Comparison of ENCODE assay signal across 1 cellular context in the genomic region with DNA sequence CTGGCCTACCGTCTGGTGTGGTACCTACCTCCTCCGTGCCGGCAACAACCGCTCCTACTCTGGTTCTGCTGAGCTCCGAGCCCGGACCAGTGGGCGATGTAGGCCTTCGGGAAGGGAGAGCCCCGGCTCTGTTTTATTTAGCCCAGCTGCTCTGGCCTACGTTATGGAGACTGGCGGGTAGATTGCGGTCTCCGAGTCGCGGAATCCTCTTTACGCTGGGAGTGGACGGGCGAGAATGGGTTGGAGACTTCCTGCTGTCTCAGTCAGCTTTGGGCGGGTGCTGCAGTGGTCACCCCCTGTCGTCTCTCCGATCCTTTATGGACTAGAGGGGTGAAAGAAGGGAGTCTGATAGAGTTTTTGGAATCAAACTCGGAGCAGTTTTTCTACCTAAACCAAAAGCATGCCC.
A peak's percentile ranks its signal among the peaks of the same experiment; 100 is the strongest.
TF ChIP-seq lines count a peak whose summit lies in the region.

No MANE protein-coding gene starts in this region.

TF ChIP-seq in K562, 482 proteins besides CTCF, POLR2A, EP300 and RAD21 (continued from another document and continues in another):
- TF ChIP-seq, protein P1, sequence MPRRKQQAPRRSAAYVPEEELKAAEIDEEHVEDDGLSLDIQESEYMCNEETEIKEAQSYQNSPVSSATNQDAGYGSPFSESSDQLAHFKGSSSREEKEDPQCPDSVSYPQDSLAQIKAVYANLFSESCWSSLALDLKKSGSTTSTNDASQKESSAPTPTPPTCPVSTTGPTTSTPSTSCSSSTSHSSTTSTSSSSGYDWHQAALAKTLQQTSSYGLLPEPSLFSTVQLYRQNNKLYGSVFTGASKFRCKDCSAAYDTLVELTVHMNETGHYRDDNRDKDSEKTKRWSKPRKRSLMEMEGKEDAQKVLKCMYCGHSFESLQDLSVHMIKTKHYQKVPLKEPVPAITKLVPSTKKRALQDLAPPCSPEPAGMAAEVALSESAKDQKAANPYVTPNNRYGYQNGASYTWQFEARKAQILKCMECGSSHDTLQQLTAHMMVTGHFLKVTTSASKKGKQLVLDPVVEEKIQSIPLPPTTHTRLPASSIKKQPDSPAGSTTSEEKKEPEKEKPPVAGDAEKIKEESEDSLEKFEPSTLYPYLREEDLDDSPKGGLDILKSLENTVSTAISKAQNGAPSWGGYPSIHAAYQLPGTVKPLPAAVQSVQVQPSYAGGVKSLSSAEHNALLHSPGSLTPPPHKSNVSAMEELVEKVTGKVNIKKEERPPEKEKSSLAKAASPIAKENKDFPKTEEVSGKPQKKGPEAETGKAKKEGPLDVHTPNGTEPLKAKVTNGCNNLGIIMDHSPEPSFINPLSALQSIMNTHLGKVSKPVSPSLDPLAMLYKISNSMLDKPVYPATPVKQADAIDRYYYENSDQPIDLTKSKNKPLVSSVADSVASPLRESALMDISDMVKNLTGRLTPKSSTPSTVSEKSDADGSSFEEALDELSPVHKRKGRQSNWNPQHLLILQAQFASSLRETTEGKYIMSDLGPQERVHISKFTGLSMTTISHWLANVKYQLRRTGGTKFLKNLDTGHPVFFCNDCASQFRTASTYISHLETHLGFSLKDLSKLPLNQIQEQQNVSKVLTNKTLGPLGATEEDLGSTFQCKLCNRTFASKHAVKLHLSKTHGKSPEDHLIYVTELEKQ (CRISPR knock-in tag; IDR thresholded peaks at IDR 0.05) = no peak
- TF ChIP-seq U2AF1 (optimal IDR thresholded peaks at IDR 0.05; ENCODE audit: low read depth, low read length) = no peak
- TF ChIP-seq NR4A1 (CRISPR knock-in tag; IDR thresholded peaks at IDR 0.05) = peak; percentile 85
- no peak for TF ChIP-seq NR4A1 (tag; IDR thresholded peaks at IDR 0.05)
- no peak for TF ChIP-seq CHAMP1 (IDR thresholded peaks at IDR 0.05)
- TF ChIP-seq ZNF175 (CRISPR knock-in tag; IDR thresholded peaks at IDR 0.05; ENCODE audit: low read depth) = no peak
- TF ChIP-seq NFIX (CRISPR knock-in tag; IDR thresholded peaks at IDR 0.05; ENCODE audit: low read depth) = no peak
- TF ChIP-seq, protein P2, sequence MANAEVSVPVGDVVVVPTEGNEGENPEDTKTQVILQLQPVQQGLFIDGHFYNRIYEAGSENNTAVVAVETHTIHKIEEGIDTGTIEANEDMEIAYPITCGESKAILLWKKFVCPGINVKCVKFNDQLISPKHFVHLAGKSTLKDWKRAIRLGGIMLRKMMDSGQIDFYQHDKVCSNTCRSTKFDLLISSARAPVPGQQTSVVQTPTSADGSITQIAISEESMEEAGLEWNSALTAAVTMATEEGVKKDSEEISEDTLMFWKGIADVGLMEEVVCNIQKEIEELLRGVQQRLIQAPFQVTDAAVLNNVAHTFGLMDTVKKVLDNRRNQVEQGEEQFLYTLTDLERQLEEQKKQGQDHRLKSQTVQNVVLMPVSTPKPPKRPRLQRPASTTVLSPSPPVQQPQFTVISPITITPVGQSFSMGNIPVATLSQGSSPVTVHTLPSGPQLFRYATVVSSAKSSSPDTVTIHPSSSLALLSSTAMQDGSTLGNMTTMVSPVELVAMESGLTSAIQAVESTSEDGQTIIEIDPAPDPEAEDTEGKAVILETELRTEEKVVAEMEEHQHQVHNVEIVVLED (CRISPR knock-in tag; IDR thresholded peaks at IDR 0.05) = no peak
- TF ChIP-seq RNF2 (IDR thresholded peaks at IDR 0.05) = peak; percentile 37; the same call in 1 of the 2 replicates
- 0 out of 2 replicates have a peak, but pooled peaks have one; percentile 13 for TF ChIP-seq XRCC5 (IDR thresholded peaks at IDR 0.05; ENCODE audit: low read depth, low read length)
- no peak for TF ChIP-seq ZNF133 (CRISPR knock-in tag; IDR thresholded peaks at IDR 0.05)
- TF ChIP-seq EHMT2 (IDR thresholded peaks at IDR 0.05) = no peak
- TF ChIP-seq ZNF76 (CRISPR knock-in tag; IDR thresholded peaks at IDR 0.05; ENCODE audit: borderline replicate concordance) = no peak; the same call in 1 of the 2 replicates
- no peak; the same call in 1 of the 2 replicates for TF ChIP-seq CBX1 (IDR thresholded peaks at IDR 0.05; ENCODE audit: low read depth)
- no peak for TF ChIP-seq RFX1 (IDR thresholded peaks at IDR 0.05)
- no peak for TF ChIP-seq KLF6 (CRISPR knock-in tag; IDR thresholded peaks at IDR 0.05; ENCODE audit: borderline replicate concordance)
- TF ChIP-seq NCOA1 (IDR thresholded peaks at IDR 0.05; ENCODE audit: low read depth) = peak; percentile 48; the same call in 1 of the 2 replicates
- TF ChIP-seq ZNF174 (CRISPR knock-in tag; IDR thresholded peaks at IDR 0.05) = no peak
- no peak for TF ChIP-seq POU5F1 (IDR thresholded peaks at IDR 0.05; ENCODE audit: borderline replicate concordance, low read depth, low read length, partially characterized antibody)
- TF ChIP-seq ARID3A (IDR thresholded peaks at IDR 0.05; ENCODE audit: borderline replicate concordance, low read depth, low read length) = no peak
- TF ChIP-seq ZFX (CRISPR knock-in tag; IDR thresholded peaks at IDR 0.05) = 0 out of 2 replicates have a peak, but pooled peaks have one; percentile 25
- no peak for TF ChIP-seq E2F8 (IDR thresholded peaks at IDR 0.05; ENCODE audit: low read depth, partially characterized antibody)
- TF ChIP-seq, protein P3, sequence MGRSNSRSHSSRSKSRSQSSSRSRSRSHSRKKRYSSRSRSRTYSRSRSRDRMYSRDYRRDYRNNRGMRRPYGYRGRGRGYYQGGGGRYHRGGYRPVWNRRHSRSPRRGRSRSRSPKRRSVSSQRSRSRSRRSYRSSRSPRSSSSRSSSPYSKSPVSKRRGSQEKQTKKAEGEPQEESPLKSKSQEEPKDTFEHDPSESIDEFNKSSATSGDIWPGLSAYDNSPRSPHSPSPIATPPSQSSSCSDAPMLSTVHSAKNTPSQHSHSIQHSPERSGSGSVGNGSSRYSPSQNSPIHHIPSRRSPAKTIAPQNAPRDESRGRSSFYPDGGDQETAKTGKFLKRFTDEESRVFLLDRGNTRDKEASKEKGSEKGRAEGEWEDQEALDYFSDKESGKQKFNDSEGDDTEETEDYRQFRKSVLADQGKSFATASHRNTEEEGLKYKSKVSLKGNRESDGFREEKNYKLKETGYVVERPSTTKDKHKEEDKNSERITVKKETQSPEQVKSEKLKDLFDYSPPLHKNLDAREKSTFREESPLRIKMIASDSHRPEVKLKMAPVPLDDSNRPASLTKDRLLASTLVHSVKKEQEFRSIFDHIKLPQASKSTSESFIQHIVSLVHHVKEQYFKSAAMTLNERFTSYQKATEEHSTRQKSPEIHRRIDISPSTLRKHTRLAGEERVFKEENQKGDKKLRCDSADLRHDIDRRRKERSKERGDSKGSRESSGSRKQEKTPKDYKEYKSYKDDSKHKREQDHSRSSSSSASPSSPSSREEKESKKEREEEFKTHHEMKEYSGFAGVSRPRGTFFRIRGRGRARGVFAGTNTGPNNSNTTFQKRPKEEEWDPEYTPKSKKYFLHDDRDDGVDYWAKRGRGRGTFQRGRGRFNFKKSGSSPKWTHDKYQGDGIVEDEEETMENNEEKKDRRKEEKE (IDR thresholded peaks at IDR 0.05; ENCODE audit: borderline replicate concordance in 1 of 2, control insufficient read depth in 1 of 2, low read depth in 2 of 2, low read length in 1 of 2) = no peak; a peak in 1 of 4 replicates
- no peak for TF ChIP-seq MYNN (IDR thresholded peaks at IDR 0.05)
- TF ChIP-seq MYNN (CRISPR knock-in tag; IDR thresholded peaks at IDR 0.05) = no peak
- TF ChIP-seq ZNF316 (IDR thresholded peaks at IDR 0.05) = no peak
- no peak for TF ChIP-seq ZFP30 (CRISPR knock-in tag; IDR thresholded peaks at IDR 0.05; ENCODE audit: borderline replicate concordance)
- TF ChIP-seq LCOR (CRISPR knock-in tag; IDR thresholded peaks at IDR 0.05) = no peak
- TF ChIP-seq, protein P4, sequence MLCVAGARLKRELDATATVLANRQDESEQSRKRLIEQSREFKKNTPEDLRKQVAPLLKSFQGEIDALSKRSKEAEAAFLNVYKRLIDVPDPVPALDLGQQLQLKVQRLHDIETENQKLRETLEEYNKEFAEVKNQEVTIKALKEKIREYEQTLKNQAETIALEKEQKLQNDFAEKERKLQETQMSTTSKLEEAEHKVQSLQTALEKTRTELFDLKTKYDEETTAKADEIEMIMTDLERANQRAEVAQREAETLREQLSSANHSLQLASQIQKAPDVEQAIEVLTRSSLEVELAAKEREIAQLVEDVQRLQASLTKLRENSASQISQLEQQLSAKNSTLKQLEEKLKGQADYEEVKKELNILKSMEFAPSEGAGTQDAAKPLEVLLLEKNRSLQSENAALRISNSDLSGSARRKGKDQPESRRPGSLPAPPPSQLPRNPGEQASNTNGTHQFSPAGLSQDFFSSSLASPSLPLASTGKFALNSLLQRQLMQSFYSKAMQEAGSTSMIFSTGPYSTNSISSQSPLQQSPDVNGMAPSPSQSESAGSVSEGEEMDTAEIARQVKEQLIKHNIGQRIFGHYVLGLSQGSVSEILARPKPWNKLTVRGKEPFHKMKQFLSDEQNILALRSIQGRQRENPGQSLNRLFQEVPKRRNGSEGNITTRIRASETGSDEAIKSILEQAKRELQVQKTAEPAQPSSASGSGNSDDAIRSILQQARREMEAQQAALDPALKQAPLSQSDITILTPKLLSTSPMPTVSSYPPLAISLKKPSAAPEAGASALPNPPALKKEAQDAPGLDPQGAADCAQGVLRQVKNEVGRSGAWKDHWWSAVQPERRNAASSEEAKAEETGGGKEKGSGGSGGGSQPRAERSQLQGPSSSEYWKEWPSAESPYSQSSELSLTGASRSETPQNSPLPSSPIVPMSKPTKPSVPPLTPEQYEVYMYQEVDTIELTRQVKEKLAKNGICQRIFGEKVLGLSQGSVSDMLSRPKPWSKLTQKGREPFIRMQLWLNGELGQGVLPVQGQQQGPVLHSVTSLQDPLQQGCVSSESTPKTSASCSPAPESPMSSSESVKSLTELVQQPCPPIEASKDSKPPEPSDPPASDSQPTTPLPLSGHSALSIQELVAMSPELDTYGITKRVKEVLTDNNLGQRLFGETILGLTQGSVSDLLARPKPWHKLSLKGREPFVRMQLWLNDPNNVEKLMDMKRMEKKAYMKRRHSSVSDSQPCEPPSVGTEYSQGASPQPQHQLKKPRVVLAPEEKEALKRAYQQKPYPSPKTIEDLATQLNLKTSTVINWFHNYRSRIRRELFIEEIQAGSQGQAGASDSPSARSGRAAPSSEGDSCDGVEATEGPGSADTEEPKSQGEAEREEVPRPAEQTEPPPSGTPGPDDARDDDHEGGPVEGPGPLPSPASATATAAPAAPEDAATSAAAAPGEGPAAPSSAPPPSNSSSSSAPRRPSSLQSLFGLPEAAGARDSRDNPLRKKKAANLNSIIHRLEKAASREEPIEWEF (CRISPR knock-in tag; IDR thresholded peaks at IDR 0.05) = no peak
- TF ChIP-seq NFE2L1 (tag; IDR thresholded peaks at IDR 0.05; ENCODE audit: borderline replicate concordance, low read depth) = no peak
- no peak for TF ChIP-seq ZNF140 (CRISPR knock-in tag; IDR thresholded peaks at IDR 0.05)
- TF ChIP-seq, protein P5, sequence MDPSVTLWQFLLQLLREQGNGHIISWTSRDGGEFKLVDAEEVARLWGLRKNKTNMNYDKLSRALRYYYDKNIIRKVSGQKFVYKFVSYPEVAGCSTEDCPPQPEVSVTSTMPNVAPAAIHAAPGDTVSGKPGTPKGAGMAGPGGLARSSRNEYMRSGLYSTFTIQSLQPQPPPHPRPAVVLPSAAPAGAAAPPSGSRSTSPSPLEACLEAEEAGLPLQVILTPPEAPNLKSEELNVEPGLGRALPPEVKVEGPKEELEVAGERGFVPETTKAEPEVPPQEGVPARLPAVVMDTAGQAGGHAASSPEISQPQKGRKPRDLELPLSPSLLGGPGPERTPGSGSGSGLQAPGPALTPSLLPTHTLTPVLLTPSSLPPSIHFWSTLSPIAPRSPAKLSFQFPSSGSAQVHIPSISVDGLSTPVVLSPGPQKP (CRISPR knock-in tag; IDR thresholded peaks at IDR 0.05) = no peak
- TF ChIP-seq ZNF431 (CRISPR knock-in tag; IDR thresholded peaks at IDR 0.05) = no peak
- no peak for TF ChIP-seq STAT5B (CRISPR knock-in tag; IDR thresholded peaks at IDR 0.05)
